Comparison of ENCODE assay signal across 7 cellular contexts in genomic region chr6:156866181-156866862, GRCh38.
DNase-seq lines count a peak whose midpoint lies in the region; ATAC-seq and TF ChIP-seq lines count a peak whose summit lies in the region.

No MANE protein-coding gene starts in this region.

- H3K9me3 Mint-ChIP-seq in activated naive CD8-positive, alpha-beta T cell treated with anti-CD3 and anti-CD28 coated beads for 36 hours, result peaks cover 4% of the 10 kb centered on the region

- peaks cover 19% of the 10 kb centered on the region for H3K36me3 Mint-ChIP-seq in activated naive CD8-positive, alpha-beta T cell treated with anti-CD3 and anti-CD28 coated beads for 36 hours

- no peaks in the 10 kb centered on the region for H3K27me3 Mint-ChIP-seq in activated naive CD8-positive, alpha-beta T cell treated with anti-CD3 and anti-CD28 coated beads for 36 hours

- no peak overlapping the region for H3K27ac Mint-ChIP-seq in activated naive CD8-positive, alpha-beta T cell treated with anti-CD3 and anti-CD28 coated beads for 36 hours

- peak; percentile 20 for DNase-seq in activated naive CD8-positive, alpha-beta T cell treated with anti-CD3 and anti-CD28 coated beads for 36 hours
- DNase-seq in medulla oblongata (ENCODE audit: extremely low spot score), result peak; percentile 62
- DNase-seq in omental fat pad (ENCODE audit: low spot score), result no peak

- TF ChIP-seq CTCF in omental fat pad (IDR thresholded peaks at IDR 0.05), result no peak

- peaks cover 62% of the 10 kb centered on the region for H3K4me1 Mint-ChIP-seq in activated naive CD8-positive, alpha-beta T cell treated with anti-CD3 and anti-CD28 coated beads for 36 hours

- H3K4me3 Mint-ChIP-seq in activated naive CD8-positive, alpha-beta T cell treated with anti-CD3 and anti-CD28 coated beads for 36 hours, result no peak overlapping the region

- ATAC-seq in GM18909 (IDR thresholded peaks at IDR 0.05; ENCODE audit: poor library complexity, unreplicated experiment), result peak; percentile 65
- peak; percentile 64 for ATAC-seq in HG03439 (IDR thresholded peaks at IDR 0.05; ENCODE audit: unreplicated experiment)
- no peak for ATAC-seq in HG03280 (IDR thresholded peaks at IDR 0.05; ENCODE audit: unreplicated experiment)
- ATAC-seq in omental fat pad (ENCODE audit: low FRiP score), result no peak
- ATAC-seq in HG02763 (IDR thresholded peaks at IDR 0.05; ENCODE audit: unreplicated experiment), result no peak

Comparison
In these comparisons a context has a peak if more than half of its experiments do, and no peak if none do; other contexts are left out.
1. ATAC-seq: peak in GM18909 (single experiment) and HG03439 (single experiment); none in HG03280 (single experiment), omental fat pad (single experiment) and HG02763 (single experiment).